Comparison of ENCODE assay signal across 28 cellular contexts in genomic region chr22:44617828-44618227, GRCh38.
"Had no signal": no experiment of that assay in that cellular context is flagged by ENCODE, and none has a peak within 500 bp of the region (broad histone marks: within the 10 kb centered on the region; RNA-seq: fewer than 3 reads in every experiment).

No MANE protein-coding gene starts in this region.

- DNase-seq: dermis blood vessel endothelial cell; effector memory CD4-positive, alpha-beta T cell; foreskin keratinocyte; left cardiac atrium; mesendoderm; midbrain; naive thymus-derived CD4-positive, alpha-beta T cell; nephron progenitor cell; occipital lobe; ovary; right cardiac atrium; stimulated activated CD4-positive, alpha-beta T cell treated with anti-CD3 and anti-CD28 coated beads, Interleukin-15, amount 100 ng/mL, for 24 hours; stimulated activated CD4-positive, alpha-beta T cell treated with anti-CD3 and anti-CD28 coated beads, Interleukin-2, amount 100 ng/mL, for 48 hours; stimulated activated naive B cell treated with anti-CD40 and anti-IgM and Interleukin-4, amounts not matched to agents 10 μg/mL and 1 μg/mL and 100 μg/mL, for 72 hours; upper lobe of right lung had no signal

- H3K36me3 ChIP-seq: esophagus muscularis mucosa, gastroesophageal sphincter, heart left ventricle, left lung, ovary, thoracic aorta, tibial nerve, upper lobe of right lung, vagina had no signal

- H3K27ac Mint-ChIP-seq: naive thymus-derived CD4-positive, alpha-beta T cell; nephron progenitor cell; stimulated activated naive B cell treated with anti-CD40 and anti-IgM and Interleukin-4, amounts not matched to agents 10 μg/mL and 1 μg/mL and 100 μg/mL, for 72 hours; stimulated activated naive CD8-positive, alpha-beta T cell treated with anti-CD3 and anti-CD28 coated beads, Interleukin-15, Interleukin-2, amounts not matched to agents 100 ng/mL and 50 ng/mL, for 24 hours had no signal

- H3K27me3 Mint-ChIP-seq: naive thymus-derived CD4-positive, alpha-beta T cell; stimulated activated naive CD8-positive, alpha-beta T cell treated with anti-CD3 and anti-CD28 coated beads, Interleukin-15, Interleukin-2, amounts not matched to agents 100 ng/mL and 50 ng/mL, for 24 hours had no signal

- H3K4me1 ChIP-seq: foreskin keratinocyte, psoas muscle, upper lobe of right lung, vagina had no signal

- H3K27ac ChIP-seq: coronary artery, esophagus muscularis mucosa, foreskin keratinocyte, gastroesophageal sphincter, heart left ventricle, hepatocyte, left lung, ovary, psoas muscle, skin epidermis, thoracic aorta, tibial nerve, upper lobe of right lung, vagina had no signal

- H3K4me2 ChIP-seq: hepatocyte had no signal

- H2AFZ ChIP-seq: hepatocyte had no signal

- H3K4me3 Mint-ChIP-seq: naive thymus-derived CD4-positive, alpha-beta T cell; nephron progenitor cell; stimulated activated naive B cell treated with anti-CD40 and anti-IgM and Interleukin-4, amounts not matched to agents 10 μg/mL and 1 μg/mL and 100 μg/mL, for 72 hours; stimulated activated naive CD8-positive, alpha-beta T cell treated with anti-CD3 and anti-CD28 coated beads, Interleukin-15, Interleukin-2, amounts not matched to agents 100 ng/mL and 50 ng/mL, for 24 hours had no signal

- ATAC-seq: foreskin keratinocyte; gastroesophageal sphincter; left cardiac atrium; left lung; naive thymus-derived CD4-positive, alpha-beta T cell; psoas muscle; right cardiac atrium; stimulated activated naive B cell treated with anti-CD40 and anti-IgM and Interleukin-4, amounts not matched to agents 10 μg/mL and 1 μg/mL and 100 μg/mL, for 72 hours had no signal

- H3K79me2 ChIP-seq: hepatocyte had no signal

- H3K9me3 ChIP-seq: ovary, upper lobe of right lung had no signal

- H3K36me3 Mint-ChIP-seq: naive thymus-derived CD4-positive, alpha-beta T cell; stimulated activated naive B cell treated with anti-CD40 and anti-IgM and Interleukin-4, amounts not matched to agents 10 μg/mL and 1 μg/mL and 100 μg/mL, for 72 hours had no signal

- H3K27me3 ChIP-seq: hepatocyte, ovary, vagina had no signal

- FAIRE-seq: endothelial cell of umbilical vein had no signal

- H3K4me3 ChIP-seq: coronary artery, esophagus muscularis mucosa, gastroesophageal sphincter, heart left ventricle, hepatocyte, left lung, ovary, psoas muscle, skin epidermis, thoracic aorta, tibial nerve, upper lobe of right lung, vagina had no signal
